38 cellular contexts compared by ENCODE assay signal in the genomic region with DNA sequence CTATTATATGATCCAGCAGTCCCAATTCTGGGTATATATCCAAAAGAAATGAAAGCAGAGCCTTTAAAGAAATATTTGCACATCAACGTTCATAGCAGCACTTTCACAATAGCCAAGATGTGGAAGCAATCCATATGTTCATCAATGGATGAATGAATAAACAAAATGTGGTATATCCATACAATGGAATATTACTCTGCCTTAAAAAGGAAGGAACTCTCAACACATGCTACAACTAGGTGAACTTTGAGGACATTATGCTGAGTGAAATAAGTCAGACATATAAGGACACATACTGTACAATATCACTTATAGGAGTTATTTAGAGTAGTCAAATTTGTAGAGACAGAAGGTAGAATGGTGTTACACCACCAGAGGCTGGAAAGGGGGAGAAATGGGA. TPM values are rescaled to one million over a fixed set of nuclear protein-coding genes. Genes with fewer than 3 reads are reported as not detected.
DNase-seq lines count a peak whose midpoint lies in the region; ATAC-seq, FAIRE-seq and TF ChIP-seq lines count a peak whose summit lies in the region.
"Had no signal": no experiment of that assay in that cellular context is flagged by ENCODE, and none has a peak within 500 bp of the region (broad histone marks: within the 10 kb centered on the region; RNA-seq: fewer than 3 reads in every experiment).

No MANE protein-coding gene starts in this region.

- no peak overlapping the region for H2AFZ ChIP-seq in SK-N-SH (ENCODE audit: low read depth)
- H2AFZ ChIP-seq in K562 (ENCODE audit: low read depth, low read length), result no peak overlapping the region

- BruUV-seq in K562 (replicated peaks; lab: Mats Ljungman, UMichigan), result no TSS peak

- in situ Hi-C loops in K562 (cut with MboI), result no loop called here

- no peaks in the 10 kb centered on the region for H3F3A ChIP-seq in SK-N-SH (replicated peaks; ENCODE audit: insufficient read depth)

- TF ChIP-seq RAD21 in SK-N-SH (IDR thresholded peaks at IDR 0.05; ENCODE audit: low read length), result no peak
- no peak for TF ChIP-seq RAD21 in K562 (CRISPR knock-in tag; conservative IDR thresholded peaks at IDR 0.05 in 1 of 2, IDR thresholded peaks at IDR 0.05 in 1 of 2)

- H3K27ac ChIP-seq in SK-N-SH (ENCODE audit: low read depth in 2 of 2, low read length in 1 of 2) (no peak overlapping the region), HEK293 (ENCODE audit: extremely low read depth, low read depth, low read length) (no peak overlapping the region), K562 (ENCODE audit: extremely low read depth, low read depth, low read length) (no peak overlapping the region), esophagus muscularis mucosa (replicated peaks in 1 of 4) (no peak overlapping the region)
- H3K27ac ChIP-seq: 22Rv1, A549, BLaER1, C4-2B had no signal

- intact Hi-C loops in K562 (cut with micrococcal nuclease) (no loop called here), esophagus muscularis mucosa (cut with DNase I) (no loop called here)

- DNase-seq in SK-N-SH (no peak), K562 (ENCODE audit: extremely low read depth in 1 of 4, low spot score in 3 of 4) (no peak), esophagus muscularis mucosa (ENCODE audit: extremely low spot score) (peak; percentile 7), DMS79 treated with DMSO at 0.1 percent for 48 hours (lab: John Stamatoyannopoulos, UW) (no peak), DMS114 treated with DMSO at 0.1 percent for 48 hours (lab: John Stamatoyannopoulos, UW; ENCODE audit: unreplicated experiment) (no peak)
- DNase-seq: 8988T; ACHN; AML-193; BE2C; C1 segment of cervical spinal cord; Caco-2; Calu3; CD4-positive, alpha-beta memory T cell; CD4-positive, alpha-beta T cell; CD4-positive, CD25-positive, alpha-beta regulatory T cell; CD8-positive, alpha-beta memory T cell; CD8-positive, alpha-beta T cell; COR-L47; DMS 273 treated with DMSO at 0.1 percent for 48 hours; DMS153; DMS53; DMS79; DND-41; EL had no signal

- no peak for TF ChIP-seq EP300 in SK-N-SH (IDR thresholded peaks at IDR 0.05; ENCODE audit: borderline replicate concordance in 1 of 2, low read depth in 1 of 2, low read length in 1 of 2)
- no peak for TF ChIP-seq EP300 in K562 (IDR thresholded peaks at IDR 0.05; ENCODE audit: low read length)
- TF ChIP-seq EP300 in esophagus muscularis mucosa (IDR thresholded peaks at IDR 0.05), result no peak

- no peaks in the 10 kb centered on the region for H3K4me1 ChIP-seq in SK-N-SH (ENCODE audit: control insufficient read depth in 1 of 2, insufficient read depth in 2 of 2, low read depth in 1 of 2, low read length in 1 of 2)
- H3K4me1 ChIP-seq in HEK293 (ENCODE audit: control insufficient read depth, insufficient read depth, low read length), result no peaks in the 10 kb centered on the region
- H3K4me1 ChIP-seq in K562 (replicated peaks in 1 of 2; ENCODE audit: control insufficient read depth in 2 of 2, insufficient read depth in 2 of 2, low read length in 2 of 2), result no peaks in the 10 kb centered on the region
- H3K4me1 ChIP-seq in esophagus muscularis mucosa, result no peaks in the 10 kb centered on the region
- H3K4me1 ChIP-seq: A549, BE2C, Caco-2 had no signal

- H3K9me1 ChIP-seq in K562 (ENCODE audit: control insufficient read depth, insufficient read depth, low read length), result no peaks in the 10 kb centered on the region

- WGBS in SK-N-SH (ENCODE audit: low lambda C conversion rate), result 3% methylated on average over 1 of the region's 1 CpG
- 0% methylated on average over 1 of the region's 1 CpG for WGBS in K562 (ENCODE audit: insufficient coverage, low coverage, missing lambda C conversion rate)
- 0% methylated on average over 1 of the region's 1 CpG for WGBS in esophagus muscularis mucosa

- CTCF ChIA-PET in SK-N-SH (lab: Yijun Ruan, JAX), result no interaction called here
- CTCF ChIA-PET in HEK293 (lab: Yijun Ruan, JAX), result interaction anchor here (0.6 to 1.4 kb wide), 2 partner anchors 11 to 128 kb away, joined by 3 to 6 read pairs; no protein-coding TSS in a partner anchor
- CTCF ChIA-PET in K562 (lab: Yijun Ruan, JAX; ENCODE audit: low intra/inter-chr PET ratio), result no interaction called here

- H3K4me3 ChIP-seq in SK-N-SH (ENCODE audit: low read depth in 2 of 2, low read length in 1 of 2) (no peak overlapping the region), HEK293 (ENCODE audit: low read depth, low read length) (no peak overlapping the region), K562 (no peak overlapping the region), esophagus muscularis mucosa (no peak overlapping the region)
- H3K4me3 ChIP-seq: A549; BLaER1; BLaER1 treated with 17β-estradiol and CSF1 and Interleukin-3, amounts not matched to agents 10 nM and 100 nM had no signal

- H3K4me2 ChIP-seq in SK-N-SH (no peak overlapping the region), K562 (ENCODE audit: insufficient read depth, low read length) (no peak overlapping the region)
- H3K4me2 ChIP-seq: A549, BLaER1 had no signal

- no peaks in the 10 kb centered on the region for H3K36me3 ChIP-seq in SK-N-SH (replicated peaks in 1 of 2; ENCODE audit: control insufficient read depth in 1 of 2, insufficient read depth in 2 of 2, low read length in 1 of 2)
- no peaks in the 10 kb centered on the region for H3K36me3 ChIP-seq in HEK293 (ENCODE audit: control insufficient read depth in 2 of 2, insufficient read depth in 1 of 2, low read length in 2 of 2)
- no peaks in the 10 kb centered on the region for H3K36me3 ChIP-seq in K562 (ENCODE audit: control insufficient read depth, insufficient read depth, low read length)
- H3K36me3 ChIP-seq in esophagus muscularis mucosa, result no peaks in the 10 kb centered on the region
- H3K36me3 ChIP-seq: BE2C; BLaER1; BLaER1 treated with 17β-estradiol and CSF1 and Interleukin-3, amounts not matched to agents 10 nM and 100 nM had no signal

- H3K9me3 ChIP-seq in SK-N-SH, result no peaks in the 10 kb centered on the region
- H3K9me3 ChIP-seq in HEK293 (ENCODE audit: control insufficient read depth, insufficient read depth, low read depth, low read length), result peaks cover 2% of the 10 kb centered on the region; the same call in 1 of the 2 replicates
- no peaks in the 10 kb centered on the region for H3K9me3 ChIP-seq in K562 (replicated peaks; ENCODE audit: control insufficient read depth, insufficient read depth, low read depth, low read length)
- H3K9me3 ChIP-seq in esophagus muscularis mucosa, result no peaks in the 10 kb centered on the region
- H3K9me3 ChIP-seq: A549, BE2C, Caco-2 had no signal

- no peak for ATAC-seq in SK-N-SH treated with all-trans-retinoic acid at 6 μM for 48 hours
- no peak for ATAC-seq in K562
- no peak for ATAC-seq in GM18909 (IDR thresholded peaks at IDR 0.05; ENCODE audit: poor library complexity, unreplicated experiment)
- ATAC-seq: A549; CD8-positive, alpha-beta T cell had no signal

- H3K79me2 ChIP-seq in SK-N-SH (ENCODE audit: insufficient read depth) (no peaks in the 10 kb centered on the region), K562 (ENCODE audit: control insufficient read depth, insufficient read depth, low read length) (no peaks in the 10 kb centered on the region)

- no peak overlapping the region for H3K9ac ChIP-seq in SK-N-SH
- H3K9ac ChIP-seq in K562 (ENCODE audit: insufficient read depth in 1 of 2, low read depth in 2 of 2, low read length in 2 of 2), result no peak overlapping the region
- H3K9ac ChIP-seq: BLaER1; BLaER1 treated with 17β-estradiol and CSF1 and Interleukin-3, amounts not matched to agents 10 nM and 100 nM had no signal

- POLR2A ChIA-PET in SK-N-SH (lab: Yijun Ruan, JAX), result no interaction called here
- POLR2A ChIA-PET in HEK293 (lab: Yijun Ruan, JAX), result no interaction called here
- POLR2A ChIA-PET in K562 (lab: Yijun Ruan, JAX), result no interaction called here

- H3K27me3 ChIP-seq in SK-N-SH (ENCODE audit: insufficient read depth) (no peaks in the 10 kb centered on the region; the same call in 1 of the 2 replicates), K562 (ENCODE audit: control insufficient read depth in 2 of 2, insufficient read depth in 2 of 2, low read length in 2 of 2) (peaks cover 0 to 11% of the 10 kb centered on the region in 2 experiments; a peak in 2 of 5 replicates), esophagus muscularis mucosa (no peaks in the 10 kb centered on the region)
- H3K27me3 ChIP-seq: BE2C; BLaER1; BLaER1 treated with 17β-estradiol and CSF1 and Interleukin-3, amounts not matched to agents 10 nM and 100 nM had no signal

- no peak for FAIRE-seq in K562 (lab: Jason Lieb, UNC)
- FAIRE-seq: A204.1, A549, D721Med had no signal

- TF ChIP-seq CTCF in SK-N-SH (IDR thresholded peaks at IDR 0.05) (no peak), HEK293 (tag by site-specific recombination; IDR thresholded peaks at IDR 0.05) (no peak), K562 (IDR thresholded peaks at IDR 0.05 in 2 of 3, conservative IDR thresholded peaks at IDR 0.05 in 1 of 3; ENCODE audit: insufficient read depth in 2 of 3, low read depth in 1 of 3, low read length in 3 of 3) (no peak), esophagus muscularis mucosa (IDR thresholded peaks at IDR 0.05) (no peak)

- no peak for TF ChIP-seq POLR2A in K562 (conservative IDR thresholded peaks at IDR 0.05)
- no peak for TF ChIP-seq POLR2A in esophagus muscularis mucosa (IDR thresholded peaks at IDR 0.05; ENCODE audit: low read depth)

- no peaks in the 10 kb centered on the region for H3K9me2 ChIP-seq in SK-N-SH

- no peaks in the 10 kb centered on the region for H4K20me1 ChIP-seq in SK-N-SH (ENCODE audit: insufficient read depth)
- H4K20me1 ChIP-seq in K562 (replicated peaks; ENCODE audit: control insufficient read depth, insufficient read depth, low read length), result no peaks in the 10 kb centered on the region
- H4K20me1 ChIP-seq: BLaER1; BLaER1 treated with 17β-estradiol and CSF1 and Interleukin-3, amounts not matched to agents 10 nM and 100 nM had no signal

RNA-seq across cellular contexts. Expression of a gene that starts 28.0 kb away (rescaled TPM):
- polyA plus RNA-seq in SK-N-SH (2012; rRNA removed), result not detected in 2 replicates
- not detected in 2 replicates for polyA plus RNA-seq in SK-N-SH (2012; cell fraction: cytosol; rRNA removed)
- not detected in 2 replicates for polyA plus RNA-seq in SK-N-SH (2012; cell fraction: nucleus; rRNA removed)
- total RNA-seq in K562 (2011; cell fraction: chromatin; rRNA removed; ENCODE audit: low replicate concordance), result not detected in 2 replicates
- not detected in 2 replicates for total RNA-seq in K562 (2011; cell fraction: nucleolus; rRNA removed)
- not detected in 2 replicates for total RNA-seq in K562 (2011; cell fraction: nucleoplasm; rRNA removed)
- total RNA-seq in K562 (2014; rRNA removed), result 0.09 and 0.12 TPM in 2 replicates
- total RNA-seq in K562 (2014; rRNA removed; fragmentation: Illumina TruSeq; extraction: Trizol), result 0.06 TPM in 1 of 2 replicates, not detected in the other
- not detected in 2 replicates for total RNA-seq in K562 (2015; rRNA removed; fragmentation: Illumina TruSeq; extraction: Trizol)
- 0.07 and 0.11 TPM in 2 replicates for total RNA-seq in K562 (2021)
- 0.07 TPM in 1 of 2 replicates, not detected in the other for polyA plus RNA-seq in K562 (2011; rRNA removed)
- polyA plus RNA-seq in K562 (2011; cell fraction: cytosol; rRNA removed), result 0.01 TPM in 1 of 2 replicates, not detected in the other
- polyA plus RNA-seq in K562 (2011; cell fraction: nucleus; rRNA removed), result 0.15 TPM in 1 of 2 replicates, not detected in the other
- 0.10 TPM in 1 of 2 replicates, not detected in the other for polyA plus RNA-seq in K562 (2012)
- not detected in 2 replicates for polyA plus RNA-seq in K562 (2014; fragmentation: Illumina TruSeq; extraction: Trizol)
- under 1 TPM in 1 of 2 experiments, not detected in 1; 0.07 TPM for polyA plus RNA-seq in K562 (2014; fragmentation: Nextera tagmentation; extraction: Ambion mirVana)
- polyA plus RNA-seq in K562 (2014; rRNA removed), result not detected in 2 replicates
- polyA minus RNA-seq in K562 (2011; rRNA and poly(A)+ RNA removed), result 0.09 TPM in 1 of 2 replicates, not detected in the other
- not detected in 2 replicates for polyA minus RNA-seq in K562 (2011; cell fraction: cytosol; rRNA and poly(A)+ RNA removed)
- polyA minus RNA-seq in K562 (2011; cell fraction: nucleus; rRNA and poly(A)+ RNA removed), result 0.33 TPM in 1 of 2 replicates, not detected in the other
- 10 to 100 TPM in 3 of 4 donors, 1 to 10 TPM in 1; 4.2 to 25.3 (median 12.3) TPM for total RNA-seq in esophagus muscularis mucosa
- total RNA-seq: B cell; CD4-positive, alpha-beta memory T cell; Daoy had no signal
- polyA plus RNA-seq: AG04450; BJ; CD4-positive, alpha-beta memory T cell; CD4-positive, CD25-positive, alpha-beta regulatory T cell; CD8-positive, alpha-beta memory T cell had no signal

Comparison
In these comparisons a context has a peak if more than half of its experiments do, and no peak if none do; other contexts are left out.
1. RNA of a gene that starts 28.0 kb away (total RNA-seq): 4.2 to 25.3 TPM in esophagus muscularis mucosa; 0.06 to 0.12 TPM in K562; every median in the first group is over 4 times any median in the second.